19 cellular contexts compared by ENCODE assay signal in genomic region chr16:30767767-30768465, GRCh38. TPM values are rescaled to one million over a fixed set of nuclear protein-coding genes. Genes with fewer than 3 reads are reported as not detected.
DNase-seq lines count a peak whose midpoint lies in the region; ATAC-seq and TF ChIP-seq lines count a peak whose summit lies in the region.
"Had no signal": no experiment of that assay in that cellular context is flagged by ENCODE, and none has a peak within 500 bp of the region (broad histone marks: within the 10 kb centered on the region; RNA-seq: fewer than 3 reads in every experiment).

No MANE protein-coding gene starts in this region.

- H2BK20ac ChIP-seq in IMR-90 (ENCODE audit: low read depth, low read length), result no peak overlapping the region

- H3K9me3 ChIP-seq in IMR-90 (ENCODE audit: control insufficient read depth, insufficient read depth, low read length), result no peaks in the 10 kb centered on the region
- H3K9me3 ChIP-seq: BE2C, HAP-1 had no signal

- H3K4me1 ChIP-seq in IMR-90 (ENCODE audit: control insufficient read depth, insufficient read depth, low read length), result peaks cover 5% of the 10 kb centered on the region
- H3K4me1 ChIP-seq: BE2C had no signal

- WGBS in IMR-90 (ENCODE audit: extremely low coverage in 2 of 2, insufficient read length in 1 of 2), 2 experiments, result 94% methylated on average over 6 of the region's 18 CpGs; no CpG with 5 or more reads in 1 of the 2 experiments

- POLR2A ChIA-PET in IMR-90 (lab: Charles Lee; ENCODE audit: unreplicated experiment), result no interaction called here

- no peak overlapping the region for H3K4ac ChIP-seq in IMR-90 (ENCODE audit: low read depth, low read length)

- no peak overlapping the region for H3K56ac ChIP-seq in IMR-90 (ENCODE audit: extremely low read depth, insufficient read depth, low read length)

- no peak for TF ChIP-seq RAD21 in IMR-90 (IDR thresholded peaks at IDR 0.05; ENCODE audit: low read length)

- peaks cover 17 to 68% of the 10 kb centered on the region in 2 experiments for H3K79me1 ChIP-seq in IMR-90 (ENCODE audit: low read depth in 1 of 2, low read length in 2 of 2)

- H3K9me3 Mint-ChIP-seq in endothelial cell (ENCODE audit: unreplicated experiment), result no peaks in the 10 kb centered on the region
- no peaks in the 10 kb centered on the region for H3K9me3 Mint-ChIP-seq in natural killer cell treated with Interleukin-12 subunit alpha and Interleukin-12 subunit beta and Interleukin-15 and Interleukin-18, amount 100 ng/mL, for 72 hours
- H3K9me3 Mint-ChIP-seq: type B pancreatic cell had no signal

- TF ChIP-seq POLR2A in IMR-90 (IDR thresholded peaks at IDR 0.05; ENCODE audit: low read depth, low read length), result no peak

- H3K4me3 ChIP-seq in IMR-90 (ENCODE audit: insufficient read depth, low read depth, low read length), result no peak overlapping the region
- H3K4me3 ChIP-seq: HAP-1, SK-N-MC had no signal

- no peak overlapping the region for H3K9ac ChIP-seq in IMR-90 (ENCODE audit: low read depth, low read length)

- H3K4me1 Mint-ChIP-seq in endothelial cell (ENCODE audit: unreplicated experiment), result peaks cover 11% of the 10 kb centered on the region
- peaks cover 31 to 40% of the 10 kb centered on the region in 2 donors for H3K4me1 Mint-ChIP-seq in natural killer cell treated with Interleukin-12 subunit alpha and Interleukin-12 subunit beta and Interleukin-15 and Interleukin-18, amount 100 ng/mL, for 72 hours (ENCODE audit: low read depth in 2 of 2)

- H4K20me1 ChIP-seq in IMR-90 (ENCODE audit: insufficient read depth, low read length), result peaks cover 13% of the 10 kb centered on the region

- BruUV-seq in IMR-90 (replicated peaks; lab: Mats Ljungman, UMichigan), result no TSS peak

- no peak overlapping the region for H3K18ac ChIP-seq in IMR-90 (ENCODE audit: low read depth, low read length)

- H2AK9ac ChIP-seq in IMR-90 (replicated peaks; ENCODE audit: low read depth, low read length, poor library complexity), result peak overlapping the region; percentile 15

- no peak for ATAC-seq in IMR-90 (ENCODE audit: low read depth)
- ATAC-seq in natural killer cell treated with Interleukin-12 subunit alpha and Interleukin-12 subunit beta and Interleukin-15 and Interleukin-18, amount 100 ng/mL, for 72 hours, result peak; percentile 62 to 63
- ATAC-seq: activated CD4-positive, alpha-beta T cell treated with anti-CD3 and anti-CD28 coated beads for 36 hours; stimulated activated naive CD8-positive, alpha-beta T cell treated with anti-CD3 and anti-CD28 coated beads, Interleukin-15, Interleukin-2, amounts not matched to agents 100 U/mL and 50 U/mL, for 24 hours had no signal

- no peak overlapping the region for H3K27ac ChIP-seq in IMR-90 (ENCODE audit: insufficient read depth, low read length)
- H3K27ac ChIP-seq: SK-N-MC had no signal

- no peak overlapping the region for H2BK5ac ChIP-seq in IMR-90 (ENCODE audit: low read depth, low read length, poor library complexity, severe bottlenecking)

- H3K14ac ChIP-seq in IMR-90 (replicated peaks; ENCODE audit: low read depth, low read length), result no peak overlapping the region

- H3K27me3 Mint-ChIP-seq in endothelial cell (ENCODE audit: unreplicated experiment), result peaks cover 6% of the 10 kb centered on the region
- H3K27me3 Mint-ChIP-seq in natural killer cell treated with Interleukin-12 subunit alpha and Interleukin-12 subunit beta and Interleukin-15 and Interleukin-18, amount 100 ng/mL, for 72 hours, result no peaks in the 10 kb centered on the region
- H3K27me3 Mint-ChIP-seq: activated CD4-positive, alpha-beta T cell treated with anti-CD3 and anti-CD28 coated beads for 36 hours; type B pancreatic cell had no signal

- no peaks in the 10 kb centered on the region for H3K27me3 ChIP-seq in IMR-90 (ENCODE audit: control insufficient read depth, insufficient read depth, low read length)
- H3K27me3 ChIP-seq: BE2C had no signal

- peaks cover 79% of the 10 kb centered on the region for H3K36me3 ChIP-seq in IMR-90 (ENCODE audit: control insufficient read depth, insufficient read depth, low read length)

- no peak for DNase-seq in IMR-90
- DNase-seq in endothelial cell (ENCODE audit: low spot score), result no peak
- peak; percentile 59 for DNase-seq in natural killer cell treated with Interleukin-12 subunit alpha and Interleukin-12 subunit beta and Interleukin-15 and Interleukin-18, amount 100 ng/mL, for 72 hours (ENCODE audit: low spot score)
- DNase-seq in central memory CD4-positive, alpha-beta T cell, result no peak
- DNase-seq in HT-29 (ENCODE audit: low spot score), result no peak
- DNase-seq in DMS79 (lab: John Stamatoyannopoulos, UW), result no peak
- DNase-seq: activated CD4-positive, alpha-beta T cell treated with anti-CD3 and anti-CD28 coated beads for 36 hours; activated naive CD4-positive, alpha-beta T cell treated with anti-CD3 and anti-CD28 coated beads, Interleukin-2, amount 50 U/mL, for 16 hours; BE2C; dermis blood vessel endothelial cell; GF-D8; MV-4-11; NCI-H2081; NCI-H526; OCI-M1; stimulated activated naive CD8-positive, alpha-beta T cell treated with anti-CD3 and anti-CD28 coated beads, Interleukin-15, Interleukin-2, amounts not matched to agents 100 U/mL and 50 U/mL, for 24 hours had no signal

- CTCF ChIA-PET in IMR-90 (lab: Yijun Ruan, JAX), result no interaction called here

- in situ Hi-C loops in IMR-90 (cut with MboI; ENCODE audit: low sequenced_read_pairs), result no loop called here

- peak overlapping the region; percentile 24 for H3K4me3 Mint-ChIP-seq in endothelial cell (ENCODE audit: unreplicated experiment)
- no peak overlapping the region for H3K4me3 Mint-ChIP-seq in natural killer cell treated with Interleukin-12 subunit alpha and Interleukin-12 subunit beta and Interleukin-15 and Interleukin-18, amount 100 ng/mL, for 72 hours
- H3K4me3 Mint-ChIP-seq: activated CD4-positive, alpha-beta T cell treated with anti-CD3 and anti-CD28 coated beads for 36 hours; type B pancreatic cell had no signal

- no peak overlapping the region for H4K5ac ChIP-seq in IMR-90 (ENCODE audit: low read depth, low read length)

- dilution Hi-C loops in IMR-90 (cut with HindIII; ENCODE audit: low sequenced_read_pairs, unreplicated experiment), result no loop called here

- no peak overlapping the region for H3K23ac ChIP-seq in IMR-90 (ENCODE audit: low read depth, low read length)

- H3K36me3 Mint-ChIP-seq in endothelial cell (ENCODE audit: low read depth, unreplicated experiment), result peaks cover 75% of the 10 kb centered on the region
- peaks cover 42% of the 10 kb centered on the region for H3K36me3 Mint-ChIP-seq in natural killer cell treated with Interleukin-12 subunit alpha and Interleukin-12 subunit beta and Interleukin-15 and Interleukin-18, amount 100 ng/mL, for 72 hours

- TF ChIP-seq CTCF in IMR-90 (conservative IDR thresholded peaks at IDR 0.05; ENCODE audit: low read depth, low read length) (no peak), endothelial cell (IDR thresholded peaks at IDR 0.05; ENCODE audit: unreplicated experiment) (no peak)

- H2AFZ ChIP-seq in IMR-90 (replicated peaks; ENCODE audit: low read length, poor library complexity), result no peak overlapping the region

- H4K8ac ChIP-seq in IMR-90 (ENCODE audit: low read depth in 2 of 2, low read length in 2 of 2), result no peak overlapping the region

- no peak overlapping the region for H3K4me2 ChIP-seq in IMR-90 (ENCODE audit: low read depth, low read length)

- no peak overlapping the region for H2BK15ac ChIP-seq in IMR-90 (ENCODE audit: low read depth, low read length)

- no peak overlapping the region for H3K27ac Mint-ChIP-seq in endothelial cell (ENCODE audit: unreplicated experiment)
- no peak overlapping the region for H3K27ac Mint-ChIP-seq in natural killer cell treated with Interleukin-12 subunit alpha and Interleukin-12 subunit beta and Interleukin-15 and Interleukin-18, amount 100 ng/mL, for 72 hours
- H3K27ac Mint-ChIP-seq: activated CD4-positive, alpha-beta T cell treated with anti-CD3 and anti-CD28 coated beads for 36 hours; type B pancreatic cell had no signal

- H2BK120ac ChIP-seq in IMR-90 (ENCODE audit: low read depth, low read length), result no peak overlapping the region

- no peaks in the 10 kb centered on the region for H3K9me1 ChIP-seq in IMR-90 (ENCODE audit: insufficient read depth, low read length)

- intact Hi-C loops in IMR-90 (cut with micrococcal nuclease), result no loop called here

- H2AK5ac ChIP-seq in IMR-90 (ENCODE audit: low read depth, low read length), result no peak overlapping the region

- H4K91ac ChIP-seq in IMR-90 (ENCODE audit: insufficient read depth, low read depth, low read length), result no peak overlapping the region

RNA-seq across cellular contexts. Expression of gene RNF40, which starts 5.8 kb away (rescaled TPM):
- total RNA-seq in IMR-90 (2012; rRNA removed) (63.9 and 72.4 TPM in 2 replicates), endothelial cell (ENCODE audit: unreplicated experiment) (108 TPM)
- 46.7 and 49.7 TPM in 2 replicates for polyA plus RNA-seq in IMR-90 (2012; rRNA removed)
- 22.2 and 29.2 TPM in 2 replicates for polyA plus RNA-seq in IMR-90 (2012; cell fraction: cytosol; rRNA removed)
- 74.3 and 98.0 TPM in 2 replicates for polyA plus RNA-seq in IMR-90 (2012; cell fraction: nucleus; rRNA removed; ENCODE audit: low replicate concordance)
- 100 to 1,000 TPM; 120 to 161 TPM for total RNA-seq in natural killer cell treated with Interleukin-12 subunit alpha and Interleukin-12 subunit beta and Interleukin-15 and Interleukin-18, amount 100 ng/mL, for 72 hours
- total RNA-seq in HT-29 (2014; rRNA removed; shearing (Covaris generic)), result 99.7 and 109 TPM in 2 replicates

RNA-seq across cellular contexts. Expression of gene CFAP119, which starts 6.1 kb away (rescaled TPM):
- 0.90 and 1.7 TPM in 2 replicates for total RNA-seq in IMR-90 (2012; rRNA removed)
- 7.6 and 8.8 TPM in 2 replicates for polyA plus RNA-seq in IMR-90 (2012; rRNA removed)
- 5.0 and 5.2 TPM in 2 replicates for polyA plus RNA-seq in IMR-90 (2012; cell fraction: cytosol; rRNA removed)
- 47.8 and 56.3 TPM in 2 replicates for polyA plus RNA-seq in IMR-90 (2012; cell fraction: nucleus; rRNA removed; ENCODE audit: low replicate concordance)
- 5.2 TPM for total RNA-seq in endothelial cell (ENCODE audit: unreplicated experiment)
- total RNA-seq in natural killer cell treated with Interleukin-12 subunit alpha and Interleukin-12 subunit beta and Interleukin-15 and Interleukin-18, amount 100 ng/mL, for 72 hours, result 10 to 100 TPM in 1 of 2 donors, 1 to 10 TPM in 1; 3.4 to 17.0 TPM
- total RNA-seq in HT-29 (2014; rRNA removed; shearing (Covaris generic)), result 13.5 and 23.4 TPM in 2 replicates

RNA-seq across cellular contexts. Expression of gene ZNF629, which starts 19.1 kb away (rescaled TPM):
- total RNA-seq in IMR-90 (2012; rRNA removed) (9.1 and 9.4 TPM in 2 replicates), endothelial cell (ENCODE audit: unreplicated experiment) (29.7 TPM)
- polyA plus RNA-seq in IMR-90 (2012; rRNA removed), result 6.6 and 7.3 TPM in 2 replicates
- polyA plus RNA-seq in IMR-90 (2012; cell fraction: cytosol; rRNA removed), result 3.2 and 4.6 TPM in 2 replicates
- 9.8 and 11.9 TPM in 2 replicates for polyA plus RNA-seq in IMR-90 (2012; cell fraction: nucleus; rRNA removed; ENCODE audit: low replicate concordance)
- 1 to 10 TPM in 1 of 2 donors, under 1 TPM in 1; 0.98 to 3.8 TPM for total RNA-seq in natural killer cell treated with Interleukin-12 subunit alpha and Interleukin-12 subunit beta and Interleukin-15 and Interleukin-18, amount 100 ng/mL, for 72 hours
- total RNA-seq in HT-29 (2014; rRNA removed; shearing (Covaris generic)), result 19.8 and 21.3 TPM in 2 replicates

RNA-seq across cellular contexts. Expression of gene PHKG2, which starts 19.7 kb away (rescaled TPM):
- total RNA-seq in IMR-90 (2012; rRNA removed) (26.0 and 26.7 TPM in 2 replicates), endothelial cell (ENCODE audit: unreplicated experiment) (27.5 TPM)
- polyA plus RNA-seq in IMR-90 (2012; rRNA removed), result 37.7 and 38.9 TPM in 2 replicates
- polyA plus RNA-seq in IMR-90 (2012; cell fraction: cytosol; rRNA removed), result 20.1 and 32.6 TPM in 2 replicates
- 162 and 239 TPM in 2 replicates for polyA plus RNA-seq in IMR-90 (2012; cell fraction: nucleus; rRNA removed; ENCODE audit: low replicate concordance)
- 10 to 100 TPM; 50.2 to 63.8 TPM for total RNA-seq in natural killer cell treated with Interleukin-12 subunit alpha and Interleukin-12 subunit beta and Interleukin-15 and Interleukin-18, amount 100 ng/mL, for 72 hours
- total RNA-seq in HT-29 (2014; rRNA removed; shearing (Covaris generic)), result 58.3 and 69.5 TPM in 2 replicates
